In genomic region chr12:20624718-20625117, GRCh38 we compare ENCODE assay signal across 12 cellular contexts.
DNase-seq lines count a peak whose midpoint lies in the region; ATAC-seq and TF ChIP-seq lines count a peak whose summit lies in the region.
"Had no signal": no experiment of that assay in that cellular context is flagged by ENCODE, and none has a peak within 500 bp of the region (broad histone marks: within the 10 kb centered on the region; RNA-seq: fewer than 3 reads in every experiment).

No MANE protein-coding gene starts in this region.

- POLR2A ChIA-PET in HEK293 (lab: Yijun Ruan, JAX) = no interaction called here

- H3K4me1 ChIP-seq in HEK293 (ENCODE audit: control insufficient read depth, insufficient read depth, low read length) = no peaks in the 10 kb centered on the region

- no peaks in the 10 kb centered on the region for H3K9me3 Mint-ChIP-seq in stimulated activated naive B cell treated with anti-CD40 and anti-IgM and Interleukin-4, amounts not matched to agents 10 μg/mL and 1 μg/mL and 100 μg/mL, for 72 hours
- H3K9me3 Mint-ChIP-seq: activated naive CD8-positive, alpha-beta T cell treated with anti-CD3 and anti-CD28 coated beads, Interleukin-2, amount 50 U/mL, for 24 hours had no signal

- CTCF ChIA-PET in HEK293 (lab: Yijun Ruan, JAX) = interaction anchor here (0.6 to 1.2 kb wide), 6 partner anchors 10 to 1181 kb away, joined by 3 to 4 read pairs (median 3); no protein-coding TSS in a partner anchor

- no peaks in the 10 kb centered on the region for H3K4me1 Mint-ChIP-seq in stimulated activated naive B cell treated with anti-CD40 and anti-IgM and Interleukin-4, amounts not matched to agents 10 μg/mL and 1 μg/mL and 100 μg/mL, for 72 hours
- H3K4me1 Mint-ChIP-seq: activated naive CD8-positive, alpha-beta T cell treated with anti-CD3 and anti-CD28 coated beads, Interleukin-2, amount 50 U/mL, for 24 hours had no signal

- ATAC-seq in stimulated activated naive B cell treated with anti-CD40 and anti-IgM and Interleukin-4, amounts not matched to agents 10 μg/mL and 1 μg/mL and 100 μg/mL, for 72 hours (replicated peaks) = no peak
- ATAC-seq in HG03135 (IDR thresholded peaks at IDR 0.05; ENCODE audit: unreplicated experiment) = no peak
- ATAC-seq: activated naive CD8-positive, alpha-beta T cell treated with anti-CD3 and anti-CD28 coated beads, Interleukin-2, amount 50 U/mL, for 24 hours had no signal

- H3K4me3 ChIP-seq in HEK293 (ENCODE audit: low read depth, low read length) (no peak overlapping the region), WERI-Rb-1 (ENCODE audit: low read depth, low read length) (no peak overlapping the region)
- H3K4me3 ChIP-seq: lung had no signal

- H3K36me3 ChIP-seq in HEK293 (ENCODE audit: control insufficient read depth in 2 of 2, insufficient read depth in 1 of 2, low read length in 2 of 2) (no peaks in the 10 kb centered on the region), WERI-Rb-1 (no peaks in the 10 kb centered on the region)

- DNase-seq in ACHN (peak; percentile 54), WERI-Rb-1 (peak; percentile 25), iPS-NIHi11 (ENCODE audit: low spot score) (peak; percentile 52), cerebellar cortex (ENCODE audit: low spot score) (no peak), DMS153 treated with DMSO at 0.1 percent for 48 hours (lab: John Stamatoyannopoulos, UW; ENCODE audit: unreplicated experiment) (no peak)
- no peak for DNase-seq in stimulated activated naive B cell treated with anti-CD40 and anti-IgM and Interleukin-4, amounts not matched to agents 10 μg/mL and 1 μg/mL and 100 μg/mL, for 72 hours
- DNase-seq: activated naive CD8-positive, alpha-beta T cell treated with anti-CD3 and anti-CD28 coated beads, Interleukin-2, amount 50 U/mL, for 24 hours; COR-L47; T-helper 2 cell had no signal

- no peaks in the 10 kb centered on the region for H3K27me3 Mint-ChIP-seq in stimulated activated naive B cell treated with anti-CD40 and anti-IgM and Interleukin-4, amounts not matched to agents 10 μg/mL and 1 μg/mL and 100 μg/mL, for 72 hours
- H3K27me3 Mint-ChIP-seq: activated naive CD8-positive, alpha-beta T cell treated with anti-CD3 and anti-CD28 coated beads, Interleukin-2, amount 50 U/mL, for 24 hours had no signal

- H3K27ac ChIP-seq in HEK293 (ENCODE audit: extremely low read depth, low read depth, low read length) = no peak overlapping the region
- H3K27ac ChIP-seq in WERI-Rb-1 = no peak overlapping the region

- no peaks in the 10 kb centered on the region for H3K36me3 Mint-ChIP-seq in stimulated activated naive B cell treated with anti-CD40 and anti-IgM and Interleukin-4, amounts not matched to agents 10 μg/mL and 1 μg/mL and 100 μg/mL, for 72 hours

- no peak overlapping the region for H3K4me3 Mint-ChIP-seq in stimulated activated naive B cell treated with anti-CD40 and anti-IgM and Interleukin-4, amounts not matched to agents 10 μg/mL and 1 μg/mL and 100 μg/mL, for 72 hours
- H3K4me3 Mint-ChIP-seq: activated naive CD8-positive, alpha-beta T cell treated with anti-CD3 and anti-CD28 coated beads, Interleukin-2, amount 50 U/mL, for 24 hours had no signal

- H3K9me3 ChIP-seq in HEK293 (ENCODE audit: control insufficient read depth, insufficient read depth, low read depth, low read length) = no peaks in the 10 kb centered on the region
- no peaks in the 10 kb centered on the region for H3K9me3 ChIP-seq in WERI-Rb-1 (ENCODE audit: severe bottlenecking)

- H3K27me3 ChIP-seq in WERI-Rb-1 (ENCODE audit: insufficient read depth, low read depth, severe bottlenecking) = no peaks in the 10 kb centered on the region

- in situ Hi-C loops in ACHN (cut with HindIII; ENCODE audit: low pct_ligation_motif_present, low pct_unique_long_range_greater_than_20kb, low sequenced_read_pairs) = no loop called here

- TF ChIP-seq CTCF in HEK293 (tag by site-specific recombination; IDR thresholded peaks at IDR 0.05) = no peak
- peak; percentile 34; the same call in 1 of the 2 replicates for TF ChIP-seq CTCF in WERI-Rb-1 (IDR thresholded peaks at IDR 0.05; ENCODE audit: low read depth, low read length)

- H3K27ac Mint-ChIP-seq in stimulated activated naive B cell treated with anti-CD40 and anti-IgM and Interleukin-4, amounts not matched to agents 10 μg/mL and 1 μg/mL and 100 μg/mL, for 72 hours = no peak overlapping the region
- H3K27ac Mint-ChIP-seq: activated naive CD8-positive, alpha-beta T cell treated with anti-CD3 and anti-CD28 coated beads, Interleukin-2, amount 50 U/mL, for 24 hours had no signal

TF ChIP-seq in HEK293, 187 proteins besides CTCF, POLR2A, EP300 and RAD21:
- TF ChIP-seq ZNF654 (tag by site-specific recombination; IDR thresholded peaks at IDR 0.05; ENCODE audit: low read depth) (peak; percentile 15; the same call in 1 of the 2 replicates), TSHZ1 (tag by site-specific recombination; IDR thresholded peaks at IDR 0.05; ENCODE audit: borderline replicate concordance) (no peak)

Comparison
In these comparisons a context has a peak if more than half of its experiments do, and no peak if none do; other contexts are left out.
1. DNase-seq: peak in ACHN (single experiment), WERI-Rb-1 (single experiment) and iPS-NIHi11 (single experiment); none in stimulated activated naive B cell treated with anti-CD40 and anti-IgM and Interleukin-4, amounts not matched to agents 10 μg/mL and 1 μg/mL and 100 μg/mL, for 72 hours (single experiment), cerebellar cortex (single experiment) and DMS153 treated with DMSO at 0.1 percent for 48 hours (single experiment).